1 cellular context compared by ENCODE assay signal in genomic region chr1:46603858-46604549, GRCh38.
TF ChIP-seq lines count a peak whose summit lies in the region.

TSS of gene MKNK1 (minus strand) at chr1:46604268. CDS start at chr1:46583327, 20,941 bp downstream.

TF ChIP-seq in WTC11, 78 proteins besides CTCF, POLR2A, EP300 and RAD21 (continued from another document and continues in another):
- TF ChIP-seq ERG (CRISPR knock-in tag; IDR thresholded peaks at IDR 0.05) = no peak
- TF ChIP-seq ZNF423 (CRISPR knock-in tag; IDR thresholded peaks at IDR 0.05) = no peak
- TF ChIP-seq, protein P1, sequence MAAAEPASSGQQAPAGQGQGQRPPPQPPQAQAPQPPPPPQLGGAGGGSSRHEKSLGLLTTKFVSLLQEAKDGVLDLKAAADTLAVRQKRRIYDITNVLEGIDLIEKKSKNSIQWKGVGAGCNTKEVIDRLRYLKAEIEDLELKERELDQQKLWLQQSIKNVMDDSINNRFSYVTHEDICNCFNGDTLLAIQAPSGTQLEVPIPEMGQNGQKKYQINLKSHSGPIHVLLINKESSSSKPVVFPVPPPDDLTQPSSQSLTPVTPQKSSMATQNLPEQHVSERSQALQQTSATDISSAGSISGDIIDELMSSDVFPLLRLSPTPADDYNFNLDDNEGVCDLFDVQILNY (CRISPR knock-in tag; IDR thresholded peaks at IDR 0.05) = peak; percentile 56; the same call in 1 of the 2 replicates
- peak; percentile 73; the same call in 1 of the 2 replicates for TF ChIP-seq ETV6 (CRISPR knock-in tag; IDR thresholded peaks at IDR 0.05)
- TF ChIP-seq, protein P2, sequence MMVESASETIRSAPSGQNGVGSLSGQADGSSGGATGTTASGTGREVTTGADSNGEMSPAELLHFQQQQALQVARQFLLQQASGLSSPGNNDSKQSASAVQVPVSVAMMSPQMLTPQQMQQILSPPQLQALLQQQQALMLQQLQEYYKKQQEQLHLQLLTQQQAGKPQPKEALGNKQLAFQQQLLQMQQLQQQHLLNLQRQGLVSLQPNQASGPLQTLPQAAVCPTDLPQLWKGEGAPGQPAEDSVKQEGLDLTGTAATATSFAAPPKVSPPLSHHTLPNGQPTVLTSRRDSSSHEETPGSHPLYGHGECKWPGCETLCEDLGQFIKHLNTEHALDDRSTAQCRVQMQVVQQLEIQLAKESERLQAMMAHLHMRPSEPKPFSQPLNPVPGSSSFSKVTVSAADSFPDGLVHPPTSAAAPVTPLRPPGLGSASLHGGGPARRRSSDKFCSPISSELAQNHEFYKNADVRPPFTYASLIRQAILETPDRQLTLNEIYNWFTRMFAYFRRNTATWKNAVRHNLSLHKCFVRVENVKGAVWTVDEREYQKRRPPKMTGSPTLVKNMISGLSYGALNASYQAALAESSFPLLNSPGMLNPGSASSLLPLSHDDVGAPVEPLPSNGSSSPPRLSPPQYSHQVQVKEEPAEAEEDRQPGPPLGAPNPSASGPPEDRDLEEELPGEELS (CRISPR knock-in tag; IDR thresholded peaks at IDR 0.05) = 0 out of 2 replicates have a peak, but pooled peaks have one; percentile 40
- no peak for TF ChIP-seq ATF1 (CRISPR knock-in tag; IDR thresholded peaks at IDR 0.05)
- no peak for TF ChIP-seq FOXK1 (CRISPR knock-in tag; IDR thresholded peaks at IDR 0.05)
- no peak for TF ChIP-seq OVOL2 (CRISPR knock-in tag; IDR thresholded peaks at IDR 0.05; ENCODE audit: borderline replicate concordance)
- TF ChIP-seq, protein P3, sequence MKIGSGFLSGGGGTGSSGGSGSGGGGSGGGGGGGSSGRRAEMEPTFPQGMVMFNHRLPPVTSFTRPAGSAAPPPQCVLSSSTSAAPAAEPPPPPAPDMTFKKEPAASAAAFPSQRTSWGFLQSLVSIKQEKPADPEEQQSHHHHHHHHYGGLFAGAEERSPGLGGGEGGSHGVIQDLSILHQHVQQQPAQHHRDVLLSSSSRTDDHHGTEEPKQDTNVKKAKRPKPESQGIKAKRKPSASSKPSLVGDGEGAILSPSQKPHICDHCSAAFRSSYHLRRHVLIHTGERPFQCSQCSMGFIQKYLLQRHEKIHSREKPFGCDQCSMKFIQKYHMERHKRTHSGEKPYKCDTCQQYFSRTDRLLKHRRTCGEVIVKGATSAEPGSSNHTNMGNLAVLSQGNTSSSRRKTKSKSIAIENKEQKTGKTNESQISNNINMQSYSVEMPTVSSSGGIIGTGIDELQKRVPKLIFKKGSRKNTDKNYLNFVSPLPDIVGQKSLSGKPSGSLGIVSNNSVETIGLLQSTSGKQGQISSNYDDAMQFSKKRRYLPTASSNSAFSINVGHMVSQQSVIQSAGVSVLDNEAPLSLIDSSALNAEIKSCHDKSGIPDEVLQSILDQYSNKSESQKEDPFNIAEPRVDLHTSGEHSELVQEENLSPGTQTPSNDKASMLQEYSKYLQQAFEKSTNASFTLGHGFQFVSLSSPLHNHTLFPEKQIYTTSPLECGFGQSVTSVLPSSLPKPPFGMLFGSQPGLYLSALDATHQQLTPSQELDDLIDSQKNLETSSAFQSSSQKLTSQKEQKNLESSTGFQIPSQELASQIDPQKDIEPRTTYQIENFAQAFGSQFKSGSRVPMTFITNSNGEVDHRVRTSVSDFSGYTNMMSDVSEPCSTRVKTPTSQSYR (CRISPR knock-in tag; IDR thresholded peaks at IDR 0.05) = no peak
- no peak for TF ChIP-seq GTF2I (CRISPR knock-in tag; conservative IDR thresholded peaks at IDR 0.05)
- no peak for TF ChIP-seq AFF4 (CRISPR knock-in tag; IDR thresholded peaks at IDR 0.05; ENCODE audit: borderline replicate concordance)
- TF ChIP-seq, protein P4, sequence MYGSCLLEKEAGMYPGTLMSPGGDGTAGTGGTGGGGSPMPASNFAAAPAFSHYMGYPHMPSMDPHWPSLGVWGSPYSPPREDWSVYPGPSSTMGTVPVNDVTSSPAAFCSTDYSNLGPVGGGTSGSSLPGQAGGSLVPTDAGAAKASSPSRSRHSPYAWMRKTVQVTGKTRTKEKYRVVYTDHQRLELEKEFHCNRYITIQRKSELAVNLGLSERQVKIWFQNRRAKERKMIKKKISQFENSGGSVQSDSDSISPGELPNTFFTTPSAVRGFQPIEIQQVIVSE (CRISPR knock-in tag; IDR thresholded peaks at IDR 0.05; ENCODE audit: borderline replicate concordance) = no peak
- TF ChIP-seq, protein P5, sequence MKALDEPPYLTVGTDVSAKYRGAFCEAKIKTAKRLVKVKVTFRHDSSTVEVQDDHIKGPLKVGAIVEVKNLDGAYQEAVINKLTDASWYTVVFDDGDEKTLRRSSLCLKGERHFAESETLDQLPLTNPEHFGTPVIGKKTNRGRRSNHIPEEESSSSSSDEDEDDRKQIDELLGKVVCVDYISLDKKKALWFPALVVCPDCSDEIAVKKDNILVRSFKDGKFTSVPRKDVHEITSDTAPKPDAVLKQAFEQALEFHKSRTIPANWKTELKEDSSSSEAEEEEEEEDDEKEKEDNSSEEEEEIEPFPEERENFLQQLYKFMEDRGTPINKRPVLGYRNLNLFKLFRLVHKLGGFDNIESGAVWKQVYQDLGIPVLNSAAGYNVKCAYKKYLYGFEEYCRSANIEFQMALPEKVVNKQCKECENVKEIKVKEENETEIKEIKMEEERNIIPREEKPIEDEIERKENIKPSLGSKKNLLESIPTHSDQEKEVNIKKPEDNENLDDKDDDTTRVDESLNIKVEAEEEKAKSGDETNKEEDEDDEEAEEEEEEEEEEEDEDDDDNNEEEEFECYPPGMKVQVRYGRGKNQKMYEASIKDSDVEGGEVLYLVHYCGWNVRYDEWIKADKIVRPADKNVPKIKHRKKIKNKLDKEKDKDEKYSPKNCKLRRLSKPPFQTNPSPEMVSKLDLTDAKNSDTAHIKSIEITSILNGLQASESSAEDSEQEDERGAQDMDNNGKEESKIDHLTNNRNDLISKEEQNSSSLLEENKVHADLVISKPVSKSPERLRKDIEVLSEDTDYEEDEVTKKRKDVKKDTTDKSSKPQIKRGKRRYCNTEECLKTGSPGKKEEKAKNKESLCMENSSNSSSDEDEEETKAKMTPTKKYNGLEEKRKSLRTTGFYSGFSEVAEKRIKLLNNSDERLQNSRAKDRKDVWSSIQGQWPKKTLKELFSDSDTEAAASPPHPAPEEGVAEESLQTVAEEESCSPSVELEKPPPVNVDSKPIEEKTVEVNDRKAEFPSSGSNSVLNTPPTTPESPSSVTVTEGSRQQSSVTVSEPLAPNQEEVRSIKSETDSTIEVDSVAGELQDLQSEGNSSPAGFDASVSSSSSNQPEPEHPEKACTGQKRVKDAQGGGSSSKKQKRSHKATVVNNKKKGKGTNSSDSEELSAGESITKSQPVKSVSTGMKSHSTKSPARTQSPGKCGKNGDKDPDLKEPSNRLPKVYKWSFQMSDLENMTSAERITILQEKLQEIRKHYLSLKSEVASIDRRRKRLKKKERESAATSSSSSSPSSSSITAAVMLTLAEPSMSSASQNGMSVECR (CRISPR knock-in tag; IDR thresholded peaks at IDR 0.05; ENCODE audit: borderline replicate concordance) = peak; percentile 63; the same call in 1 of the 2 replicates
- TF ChIP-seq, protein P6, sequence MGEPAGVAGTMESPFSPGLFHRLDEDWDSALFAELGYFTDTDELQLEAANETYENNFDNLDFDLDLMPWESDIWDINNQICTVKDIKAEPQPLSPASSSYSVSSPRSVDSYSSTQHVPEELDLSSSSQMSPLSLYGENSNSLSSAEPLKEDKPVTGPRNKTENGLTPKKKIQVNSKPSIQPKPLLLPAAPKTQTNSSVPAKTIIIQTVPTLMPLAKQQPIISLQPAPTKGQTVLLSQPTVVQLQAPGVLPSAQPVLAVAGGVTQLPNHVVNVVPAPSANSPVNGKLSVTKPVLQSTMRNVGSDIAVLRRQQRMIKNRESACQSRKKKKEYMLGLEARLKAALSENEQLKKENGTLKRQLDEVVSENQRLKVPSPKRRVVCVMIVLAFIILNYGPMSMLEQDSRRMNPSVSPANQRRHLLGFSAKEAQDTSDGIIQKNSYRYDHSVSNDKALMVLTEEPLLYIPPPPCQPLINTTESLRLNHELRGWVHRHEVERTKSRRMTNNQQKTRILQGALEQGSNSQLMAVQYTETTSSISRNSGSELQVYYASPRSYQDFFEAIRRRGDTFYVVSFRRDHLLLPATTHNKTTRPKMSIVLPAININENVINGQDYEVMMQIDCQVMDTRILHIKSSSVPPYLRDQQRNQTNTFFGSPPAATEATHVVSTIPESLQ (CRISPR knock-in tag; IDR thresholded peaks at IDR 0.05) = no peak
- TF ChIP-seq HMGXB4 (CRISPR knock-in tag; IDR thresholded peaks at IDR 0.05) = peak; percentile 85
- TF ChIP-seq, protein P7, sequence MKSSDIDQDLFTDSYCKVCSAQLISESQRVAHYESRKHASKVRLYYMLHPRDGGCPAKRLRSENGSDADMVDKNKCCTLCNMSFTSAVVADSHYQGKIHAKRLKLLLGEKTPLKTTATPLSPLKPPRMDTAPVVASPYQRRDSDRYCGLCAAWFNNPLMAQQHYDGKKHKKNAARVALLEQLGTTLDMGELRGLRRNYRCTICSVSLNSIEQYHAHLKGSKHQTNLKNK (CRISPR knock-in tag; IDR thresholded peaks at IDR 0.05) = no peak
- TF ChIP-seq TEAD4 (CRISPR knock-in tag; IDR thresholded peaks at IDR 0.05) = no peak
- TF ChIP-seq, protein P8, sequence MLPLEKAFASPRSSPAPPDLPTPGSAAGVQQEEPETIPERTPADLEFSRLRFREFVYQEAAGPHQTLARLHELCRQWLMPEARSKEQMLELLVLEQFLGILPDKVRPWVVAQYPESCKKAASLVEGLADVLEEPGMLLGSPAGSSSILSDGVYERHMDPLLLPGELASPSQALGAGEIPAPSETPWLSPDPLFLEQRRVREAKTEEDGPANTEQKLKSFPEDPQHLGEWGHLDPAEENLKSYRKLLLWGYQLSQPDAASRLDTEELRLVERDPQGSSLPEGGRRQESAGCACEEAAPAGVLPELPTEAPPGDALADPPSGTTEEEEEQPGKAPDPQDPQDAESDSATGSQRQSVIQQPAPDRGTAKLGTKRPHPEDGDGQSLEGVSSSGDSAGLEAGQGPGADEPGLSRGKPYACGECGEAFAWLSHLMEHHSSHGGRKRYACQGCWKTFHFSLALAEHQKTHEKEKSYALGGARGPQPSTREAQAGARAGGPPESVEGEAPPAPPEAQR (CRISPR knock-in tag; IDR thresholded peaks at IDR 0.05) = no peak
- peak; percentile 40; the same call in 1 of the 2 replicates for TF ChIP-seq ZNF232 (CRISPR knock-in tag; IDR thresholded peaks at IDR 0.05)
- TF ChIP-seq NFYB (CRISPR knock-in tag; conservative IDR thresholded peaks at IDR 0.05; ENCODE audit: low read depth) = no peak
- TF ChIP-seq SP1 (CRISPR knock-in tag; conservative IDR thresholded peaks at IDR 0.05) = peak; percentile 94
- no peak for TF ChIP-seq SMAD4 (CRISPR knock-in tag; IDR thresholded peaks at IDR 0.05)
- TF ChIP-seq ZNF138 (CRISPR knock-in tag; conservative IDR thresholded peaks at IDR 0.05) = no peak
- no peak for TF ChIP-seq ZBTB21 (CRISPR knock-in tag; IDR thresholded peaks at IDR 0.05; ENCODE audit: borderline replicate concordance)
- TF ChIP-seq CREM (CRISPR knock-in tag; IDR thresholded peaks at IDR 0.05) = no peak; the same call in 1 of the 2 replicates
- peak; percentile 80; the same call in 1 of the 2 replicates for TF ChIP-seq TEAD1 (CRISPR knock-in tag; IDR thresholded peaks at IDR 0.05)
- TF ChIP-seq TP53 (CRISPR knock-in tag; IDR thresholded peaks at IDR 0.05) = no peak
- peak; percentile 50; the same call in 1 of the 2 replicates for TF ChIP-seq GABPB1 (CRISPR knock-in tag; IDR thresholded peaks at IDR 0.05)
- TF ChIP-seq ATF2 (CRISPR knock-in tag; IDR thresholded peaks at IDR 0.05; ENCODE audit: borderline replicate concordance, low read depth) = no peak
- no peak for TF ChIP-seq NFE2L1 (CRISPR knock-in tag; IDR thresholded peaks at IDR 0.05)
